In genomic region chr19:5642204-5642603, GRCh38 we compare ENCODE assay signal across 16 cellular contexts.
"Had no signal": no experiment of that assay in that cellular context is flagged by ENCODE, and none has a peak within 500 bp of the region (broad histone marks: within the 10 kb centered on the region; RNA-seq: fewer than 3 reads in every experiment).

No MANE protein-coding gene starts in this region.

- H3K9me3 ChIP-seq: esophagus muscularis mucosa, left ventricle myocardium inferior, suprapubic skin had no signal

- H3K27ac ChIP-seq: esophagus muscularis mucosa, foreskin keratinocyte, left ventricle myocardium inferior, suprapubic skin had no signal

- H3K4me3 Mint-ChIP-seq: activated B cell treated with CpG ODN at 0.5 μM for 24 hours; activated CD4-positive, alpha-beta T cell treated with anti-CD3 and anti-CD28 coated beads, Interleukin-2, amount 10 ng/mL, durations not matched to agents 24 days and 14 days; activated T-cell treated with anti-CD3 and anti-CD28 coated beads, Interleukin-2, amount 50 U/mL, for 72 hours; endodermal cell; neural crest cell; stimulated activated naive B cell treated with anti-CD40 and anti-IgM and Interleukin-4, amounts not matched to agents 10 μg/mL and 1 μg/mL and 100 μg/mL, for 72 hours; type B pancreatic cell had no signal

- DNase-seq: activated B cell treated with CpG ODN at 0.5 μM for 24 hours; activated CD4-positive, alpha-beta T cell treated with anti-CD3 and anti-CD28 coated beads, Interleukin-2, amount 10 ng/mL, durations not matched to agents 24 days and 14 days; activated naive CD4-positive, alpha-beta T cell; activated T-cell treated with anti-CD3 and anti-CD28 coated beads, Interleukin-2, amount 50 U/mL, for 72 hours; cerebellar nuclear complex; endodermal cell; foreskin keratinocyte; left ventricle myocardium inferior; SIG-M5; stimulated activated CD4-positive, alpha-beta T cell treated with anti-CD3 and anti-CD28 coated beads, Interleukin-2, amount 100 ng/mL, for 24 hours; stimulated activated naive B cell treated with anti-CD40 and anti-IgM and Interleukin-4, amounts not matched to agents 10 μg/mL and 1 μg/mL and 100 μg/mL, for 72 hours; T-helper 2 cell had no signal

- H3K27ac Mint-ChIP-seq: activated B cell treated with CpG ODN at 0.5 μM for 24 hours; activated CD4-positive, alpha-beta T cell treated with anti-CD3 and anti-CD28 coated beads, Interleukin-2, amount 10 ng/mL, durations not matched to agents 24 days and 14 days; endodermal cell had no signal

- H3K27me3 Mint-ChIP-seq: activated B cell treated with CpG ODN at 0.5 μM for 24 hours; activated CD4-positive, alpha-beta T cell treated with anti-CD3 and anti-CD28 coated beads, Interleukin-2, amount 10 ng/mL, durations not matched to agents 24 days and 14 days; stimulated activated naive B cell treated with anti-CD40 and anti-IgM and Interleukin-4, amounts not matched to agents 10 μg/mL and 1 μg/mL and 100 μg/mL, for 72 hours; type B pancreatic cell had no signal

- H3K4me3 ChIP-seq: esophagus muscularis mucosa, left ventricle myocardium inferior, suprapubic skin had no signal

- H3K27me3 ChIP-seq: esophagus muscularis mucosa, foreskin keratinocyte, suprapubic skin had no signal

- H3K9me3 Mint-ChIP-seq: activated B cell treated with CpG ODN at 0.5 μM for 24 hours; activated CD4-positive, alpha-beta T cell treated with anti-CD3 and anti-CD28 coated beads, Interleukin-2, amount 10 ng/mL, durations not matched to agents 24 days and 14 days; activated T-cell treated with anti-CD3 and anti-CD28 coated beads, Interleukin-2, amount 50 U/mL, for 72 hours; endodermal cell; neural crest cell; stimulated activated naive B cell treated with anti-CD40 and anti-IgM and Interleukin-4, amounts not matched to agents 10 μg/mL and 1 μg/mL and 100 μg/mL, for 72 hours; type B pancreatic cell had no signal
